ENCODE assay signal across 9 cellular contexts in genomic region chr16:70433456-70434103, GRCh38. TPM values are rescaled to one million over a fixed set of nuclear protein-coding genes. Genes with fewer than 3 reads are reported as not detected.
DNase-seq lines count a peak whose midpoint lies in the region; ATAC-seq and TF ChIP-seq lines count a peak whose summit lies in the region.
"Had no signal": no experiment of that assay in that cellular context is flagged by ENCODE, and none has a peak within 500 bp of the region (broad histone marks: within the 10 kb centered on the region; RNA-seq: fewer than 3 reads in every experiment).

No MANE protein-coding gene starts in this region.

- H3K27me3 Mint-ChIP-seq in central memory CD8-positive, alpha-beta T cell = no peaks in the 10 kb centered on the region
- no peaks in the 10 kb centered on the region for H3K27me3 Mint-ChIP-seq in activated T-helper 17 cell treated with anti-CD3 and anti-CD28 coated beads, Interleukin-2, amount 50 U/mL, for 72 hours

- H3K4me3 ChIP-seq in AG09309 (ENCODE audit: control insufficient read depth, low read depth, low read length) (no peak overlapping the region), HUES64 (ENCODE audit: low read length) (no peak overlapping the region), mesodermal cell (ENCODE audit: extremely low read depth, insufficient read depth, low read length, poor library complexity, severe bottlenecking) (no peak overlapping the region)
- H3K4me3 ChIP-seq: SJSA1 had no signal

- no peak for TF ChIP-seq CTCF in AG09309 (IDR thresholded peaks at IDR 0.05; ENCODE audit: control insufficient read depth, insufficient read depth, low read depth, low read length, missing control alignments)

- H3K9ac ChIP-seq in HUES64 (ENCODE audit: low read depth, low read length) = no peak overlapping the region

- H3K4me1 Mint-ChIP-seq in central memory CD8-positive, alpha-beta T cell = peaks cover 60% of the 10 kb centered on the region
- H3K4me1 Mint-ChIP-seq in activated T-helper 17 cell treated with anti-CD3 and anti-CD28 coated beads, Interleukin-2, amount 50 U/mL, for 72 hours = peaks cover 32% of the 10 kb centered on the region

- 80% methylated on average over 5 of the region's 5 CpGs for WGBS in HUES64
- WGBS in mesodermal cell (ENCODE audit: insufficient coverage in 2 of 2), 2 experiments = 68 to 83% methylated on average over 3 to 4 of the region's 5 CpGs

- no peak for ATAC-seq in central memory CD8-positive, alpha-beta T cell (replicated peaks; ENCODE audit: extremely low read depth, poor library complexity, severe bottlenecking)
- no peak for ATAC-seq in HG03045 (IDR thresholded peaks at IDR 0.05; ENCODE audit: unreplicated experiment)
- no peak for ATAC-seq in activated T-helper 17 cell treated with anti-CD3 and anti-CD28 coated beads, Interleukin-2, amount 50 U/mL, for 72 hours (replicated peaks)
- ATAC-seq in GM21528 (IDR thresholded peaks at IDR 0.05; ENCODE audit: low FRiP score, unreplicated experiment) = no peak

- DNase-seq in AG09309 (ENCODE audit: low read depth) = peak; percentile 67
- no peak for DNase-seq in central memory CD8-positive, alpha-beta T cell (ENCODE audit: low spot score in 2 of 2)
- no peak for DNase-seq in activated effector memory CD4-positive, alpha-beta T cell treated with Interleukin-2 at 50 U/mL for 16 hours

- no peaks in the 10 kb centered on the region for H3K9me3 ChIP-seq in HUES64 (ENCODE audit: insufficient read depth, low read depth, low read length)
- H3K9me3 ChIP-seq in mesodermal cell (ENCODE audit: control insufficient read depth, low read length) = no peaks in the 10 kb centered on the region
- H3K9me3 ChIP-seq: SJSA1 had no signal

- peaks cover 4% of the 10 kb centered on the region for H3K36me3 Mint-ChIP-seq in central memory CD8-positive, alpha-beta T cell (ENCODE audit: insufficient read depth)
- H3K36me3 Mint-ChIP-seq in activated T-helper 17 cell treated with anti-CD3 and anti-CD28 coated beads, Interleukin-2, amount 50 U/mL, for 72 hours (ENCODE audit: low read depth) = peaks cover 15% of the 10 kb centered on the region

- H3K9me3 Mint-ChIP-seq in central memory CD8-positive, alpha-beta T cell = no peaks in the 10 kb centered on the region
- H3K9me3 Mint-ChIP-seq in activated T-helper 17 cell treated with anti-CD3 and anti-CD28 coated beads, Interleukin-2, amount 50 U/mL, for 72 hours = no peaks in the 10 kb centered on the region

- H3K27ac ChIP-seq in HUES64 (ENCODE audit: low read depth, low read length) = peak overlapping the region; percentile 23; the same call in 1 of the 2 replicates
- H3K27ac ChIP-seq in mesodermal cell (ENCODE audit: low read depth, low read length, severe bottlenecking) = peak overlapping the region; percentile 79
- H3K27ac ChIP-seq: SJSA1 had no signal

- H3K27ac Mint-ChIP-seq in central memory CD8-positive, alpha-beta T cell (ENCODE audit: low read depth) = peak overlapping the region; percentile 69
- no peak overlapping the region for H3K27ac Mint-ChIP-seq in activated T-helper 17 cell treated with anti-CD3 and anti-CD28 coated beads, Interleukin-2, amount 50 U/mL, for 72 hours

- no peaks in the 10 kb centered on the region for H3K27me3 ChIP-seq in HUES64 (ENCODE audit: insufficient read depth, low read length)
- H3K27me3 ChIP-seq: SJSA1 had no signal

- H3K4me1 ChIP-seq in HUES64 (ENCODE audit: insufficient read depth, low read length) (peaks cover 56% of the 10 kb centered on the region), mesodermal cell (ENCODE audit: control insufficient read depth, insufficient read depth, low read length, poor library complexity, severe bottlenecking) (peaks cover 67% of the 10 kb centered on the region)

- H3K36me3 ChIP-seq in HUES64 (ENCODE audit: insufficient read depth, low read length) = peaks cover 9% of the 10 kb centered on the region
- peaks cover 12% of the 10 kb centered on the region for H3K36me3 ChIP-seq in mesodermal cell (ENCODE audit: control insufficient read depth, insufficient read depth, low read length)

- H3K4me3 Mint-ChIP-seq in central memory CD8-positive, alpha-beta T cell = no peak overlapping the region
- H3K4me3 Mint-ChIP-seq in activated T-helper 17 cell treated with anti-CD3 and anti-CD28 coated beads, Interleukin-2, amount 50 U/mL, for 72 hours = no peak overlapping the region

RNA-seq across cellular contexts. Expression of gene ST3GAL2, which starts 5.3 kb away (rescaled TPM):
- polyA plus RNA-seq in HUES64 (2013, experiment 1 of 2) = 22.3 TPM
- 24.3 TPM for polyA plus RNA-seq in HUES64 (2013, experiment 2 of 2)
- 35.8 TPM for polyA plus RNA-seq in mesodermal cell (2013, experiment 1 of 2)
- 28.8 TPM for polyA plus RNA-seq in mesodermal cell (2013, experiment 2 of 2)
- total RNA-seq in activated T-helper 17 cell treated with anti-CD3 and anti-CD28 coated beads, Interleukin-2, amount 50 U/mL, for 72 hours = 10 to 100 TPM; 14.5 to 18.6 TPM

RNA-seq across cellular contexts. Expression of gene FCSK, which starts 20.8 kb away (rescaled TPM):
- 3.0 TPM for polyA plus RNA-seq in HUES64 (2013, experiment 1 of 2)
- 3.0 TPM for polyA plus RNA-seq in HUES64 (2013, experiment 2 of 2)
- polyA plus RNA-seq in mesodermal cell (2013, experiment 1 of 2) = 6.2 TPM
- polyA plus RNA-seq in mesodermal cell (2013, experiment 2 of 2) = 4.8 TPM
- total RNA-seq in activated T-helper 17 cell treated with anti-CD3 and anti-CD28 coated beads, Interleukin-2, amount 50 U/mL, for 72 hours = 10 to 100 TPM in 1 of 2 donors, 1 to 10 TPM in 1; 8.2 to 13.9 TPM
